21 cellular contexts compared by ENCODE assay signal in the genomic region with DNA sequence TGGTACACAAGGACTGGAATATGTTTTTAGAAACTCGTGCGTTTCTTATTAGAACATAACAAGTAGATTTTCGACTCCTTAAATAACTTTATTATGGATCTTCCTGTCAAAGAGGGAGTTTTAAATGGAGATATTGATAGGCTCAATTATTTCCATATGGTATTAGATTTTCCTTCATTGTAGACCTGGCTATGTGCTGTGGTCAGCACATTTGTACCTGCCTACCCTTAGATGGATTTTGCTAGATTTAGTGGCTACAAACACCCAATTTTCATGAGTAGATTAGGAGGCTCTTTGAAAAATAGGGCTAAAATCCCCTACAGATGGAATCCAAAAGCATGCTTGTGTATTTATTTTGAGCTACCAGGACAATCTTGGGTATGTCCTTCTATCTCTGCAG. TPM values are rescaled to one million over a fixed set of nuclear protein-coding genes. Genes with fewer than 3 reads are reported as not detected.
DNase-seq lines count a peak whose midpoint lies in the region; ATAC-seq, FAIRE-seq and TF ChIP-seq lines count a peak whose summit lies in the region.
"Had no signal": no experiment of that assay in that cellular context is flagged by ENCODE, and none has a peak within 500 bp of the region (broad histone marks: within the 10 kb centered on the region; RNA-seq: fewer than 3 reads in every experiment).

No MANE protein-coding gene starts in this region.

- in situ Hi-C loops in IMR-90 (cut with MboI; ENCODE audit: low sequenced_read_pairs): no loop called here

- no peak overlapping the region for H2BK120ac ChIP-seq in IMR-90 (ENCODE audit: low read depth, low read length)

- POLR2A ChIA-PET in A549 (lab: Yijun Ruan, JAX): no interaction called here
- POLR2A ChIA-PET in IMR-90 (lab: Charles Lee; ENCODE audit: unreplicated experiment): no interaction called here

- no peak for TF ChIP-seq RAD21 in A549 (conservative IDR thresholded peaks at IDR 0.05 in 1 of 2, IDR thresholded peaks at IDR 0.05 in 1 of 2)
- no peak for TF ChIP-seq RAD21 in IMR-90 (IDR thresholded peaks at IDR 0.05; ENCODE audit: low read length)

- no peak overlapping the region for H2AK5ac ChIP-seq in IMR-90 (ENCODE audit: low read depth, low read length)

- H3K27ac ChIP-seq in A549 (no peak overlapping the region), IMR-90 (ENCODE audit: insufficient read depth, low read length) (no peak overlapping the region), uterus (peak overlapping the region; percentile 85 to 91)
- H3K27ac ChIP-seq: BLaER1 treated with 17β-estradiol and CSF1 and Interleukin-3, amounts not matched to agents 10 nM and 100 nM; C4-2B had no signal

- no peaks in the 10 kb centered on the region for H3K9me1 ChIP-seq in IMR-90 (ENCODE audit: insufficient read depth, low read length)

- H4K91ac ChIP-seq in IMR-90 (ENCODE audit: insufficient read depth, low read depth, low read length): no peak overlapping the region

- BruUV-seq in IMR-90 (replicated peaks; lab: Mats Ljungman, UMichigan): no TSS peak

- CTCF ChIA-PET in A549 (lab: Yijun Ruan, JAX) (no interaction called here), IMR-90 (lab: Yijun Ruan, JAX) (no interaction called here)

- no peak overlapping the region for H4K5ac ChIP-seq in IMR-90 (ENCODE audit: low read depth, low read length)

- DNase-seq in A549 (ENCODE audit: low read depth in 1 of 2, low spot score in 1 of 2) (no peak), IMR-90 (no peak), uterus (no peak), hepatic stellate cell (ENCODE audit: low spot score) (no peak), NOMO-1 (lab: John Stamatoyannopoulos, UW; ENCODE audit: unreplicated experiment in 2 of 2) (no peak)
- DNase-seq: 8988T; AML-193; Caco-2; Calu3; CD4-positive, alpha-beta T cell; CD8-positive, alpha-beta T cell; DMS79 treated with DMSO at 0.1 percent for 48 hours; GF-D8 had no signal

- H3K27me3 ChIP-seq in IMR-90 (ENCODE audit: control insufficient read depth, insufficient read depth, low read length): peaks cover 5% of the 10 kb centered on the region
- no peaks in the 10 kb centered on the region for H3K27me3 ChIP-seq in uterus
- H3K27me3 ChIP-seq: BLaER1 treated with 17β-estradiol and CSF1 and Interleukin-3, amounts not matched to agents 10 nM and 100 nM had no signal

- H3K56ac ChIP-seq in IMR-90 (ENCODE audit: extremely low read depth, insufficient read depth, low read length): no peak overlapping the region

- TF ChIP-seq CTCF in A549 (IDR thresholded peaks at IDR 0.05) (no peak), IMR-90 (conservative IDR thresholded peaks at IDR 0.05; ENCODE audit: low read depth, low read length) (no peak), uterus (IDR thresholded peaks at IDR 0.05) (no peak)

- H3K14ac ChIP-seq in IMR-90 (replicated peaks; ENCODE audit: low read depth, low read length): no peak overlapping the region

- no peak overlapping the region for H3K9ac ChIP-seq in IMR-90 (ENCODE audit: low read depth, low read length)
- H3K9ac ChIP-seq: BLaER1 treated with 17β-estradiol and CSF1 and Interleukin-3, amounts not matched to agents 10 nM and 100 nM had no signal

- TF ChIP-seq POLR2A in A549 (IDR thresholded peaks at IDR 0.05; ENCODE audit: low read length) (no peak), IMR-90 (IDR thresholded peaks at IDR 0.05; ENCODE audit: low read depth, low read length) (no peak), uterus (IDR thresholded peaks at IDR 0.05) (no peak)

- H3K4me1 ChIP-seq in A549: no peaks in the 10 kb centered on the region
- no peaks in the 10 kb centered on the region for H3K4me1 ChIP-seq in IMR-90 (ENCODE audit: control insufficient read depth, insufficient read depth, low read length)
- H3K4me1 ChIP-seq in uterus: peaks cover under 1 to 8% of the 10 kb centered on the region in 2 donors

- no peaks in the 10 kb centered on the region for H4K20me1 ChIP-seq in IMR-90 (ENCODE audit: insufficient read depth, low read length)
- H4K20me1 ChIP-seq: BLaER1 treated with 17β-estradiol and CSF1 and Interleukin-3, amounts not matched to agents 10 nM and 100 nM had no signal

- H3K79me1 ChIP-seq in IMR-90 (ENCODE audit: low read depth in 1 of 2, low read length in 2 of 2): no peaks in the 10 kb centered on the region

- H3K23ac ChIP-seq in IMR-90 (ENCODE audit: low read depth, low read length): no peak overlapping the region

- H3K4me2 ChIP-seq in A549 (no peak overlapping the region), IMR-90 (ENCODE audit: low read depth, low read length) (no peak overlapping the region)
- H3K4me2 ChIP-seq: BLaER1 treated with 17β-estradiol and CSF1 and Interleukin-3, amounts not matched to agents 10 nM and 100 nM had no signal

- H2AK9ac ChIP-seq in IMR-90 (replicated peaks; ENCODE audit: low read depth, low read length, poor library complexity): no peak overlapping the region

- H3K9me3 ChIP-seq in A549 (no peaks in the 10 kb centered on the region), IMR-90 (ENCODE audit: control insufficient read depth, insufficient read depth, low read length) (no peaks in the 10 kb centered on the region), uterus (no peaks in the 10 kb centered on the region)
- H3K9me3 ChIP-seq: Caco-2 had no signal

- no peak overlapping the region for H2AFZ ChIP-seq in IMR-90 (replicated peaks; ENCODE audit: low read length, poor library complexity)

- no peak for FAIRE-seq in A549 (lab: Jason Lieb, UNC)
- FAIRE-seq: A204.1, D721Med, G401.6, GM12891, GM19239 had no signal

- ATAC-seq in A549 (no peak), IMR-90 (ENCODE audit: low read depth) (no peak)
- no peak for ATAC-seq in activated CD4-positive, CD25-positive, alpha-beta regulatory T cell treated with anti-CD3 and anti-CD28 coated beads, Interleukin-2, amount 50 U/mL, for 24 hours
- ATAC-seq: CD8-positive, alpha-beta T cell had no signal

- TF ChIP-seq EP300 in A549 (IDR thresholded peaks at IDR 0.05): no peak

- no peak overlapping the region for H2BK5ac ChIP-seq in IMR-90 (ENCODE audit: low read depth, low read length, poor library complexity, severe bottlenecking)

- dilution Hi-C loops in IMR-90 (cut with HindIII; ENCODE audit: low sequenced_read_pairs, unreplicated experiment): no loop called here

- H3K36me3 ChIP-seq in IMR-90 (ENCODE audit: control insufficient read depth, insufficient read depth, low read length) (no peaks in the 10 kb centered on the region), uterus (no peaks in the 10 kb centered on the region)
- H3K36me3 ChIP-seq: BLaER1 treated with 17β-estradiol and CSF1 and Interleukin-3, amounts not matched to agents 10 nM and 100 nM had no signal

- intact Hi-C loops in IMR-90 (cut with micrococcal nuclease): no loop called here
- intact Hi-C loops in uterus (cut with DNase I; ENCODE audit: low total_unique reads): no loop called here

- WGBS in A549 (ENCODE audit: missing lambda C conversion rate): 41% methylated on average over 3 of the region's 3 CpGs
- WGBS in IMR-90 (ENCODE audit: extremely low coverage in 2 of 2, insufficient read length in 1 of 2), 2 experiments: no CpG with 5 or more reads among the region's 3 CpGs

- no peak overlapping the region for H4K8ac ChIP-seq in IMR-90 (ENCODE audit: low read depth in 2 of 2, low read length in 2 of 2)

- H3K4ac ChIP-seq in IMR-90 (ENCODE audit: low read depth, low read length): no peak overlapping the region

- no peak overlapping the region for H3K18ac ChIP-seq in IMR-90 (ENCODE audit: low read depth, low read length)

- H3K4me3 ChIP-seq in A549 (no peak overlapping the region), IMR-90 (ENCODE audit: insufficient read depth, low read depth, low read length) (no peak overlapping the region), uterus (no peak overlapping the region)
- H3K4me3 ChIP-seq: BLaER1 treated with 17β-estradiol and CSF1 and Interleukin-3, amounts not matched to agents 10 nM and 100 nM had no signal

- H2BK15ac ChIP-seq in IMR-90 (ENCODE audit: low read depth, low read length): no peak overlapping the region

- H2BK20ac ChIP-seq in IMR-90 (ENCODE audit: low read depth, low read length): no peak overlapping the region

TF ChIP-seq in A549, 52 proteins besides CTCF, POLR2A, EP300 and RAD21:
- TF ChIP-seq RFX5 (IDR thresholded peaks at IDR 0.05): no peak
- peak; percentile 74 for TF ChIP-seq MAFK (IDR thresholded peaks at IDR 0.05; ENCODE audit: partially characterized antibody)

TF ChIP-seq in IMR-90, 13 proteins besides CTCF, POLR2A, EP300 and RAD21:
- TF ChIP-seq MAFK (IDR thresholded peaks at IDR 0.05; ENCODE audit: low read depth, low read length) (peak; percentile 72), SMC3 (IDR thresholded peaks at IDR 0.05; ENCODE audit: low read depth, low read length) (no peak)

RNA-seq across cellular contexts. Expression of a gene that starts 41.4 kb away (rescaled TPM):
- polyA plus RNA-seq in A549 (2011; rRNA removed) (0.16 TPM in 1 of 2 replicates, not detected in the other), A549 (2017; fragmentation: RNase III; extraction: RNeasy Plus Mini Kit Qiagen cat#74134 plus additional on column Dnase treatment) (0.09 to 0.17 TPM (median 0.15 TPM) in 3 replicates), IMR-90 (2012; rRNA removed) (0.15 and 0.30 TPM in 2 replicates)
- 0.73 and 0.94 TPM in 2 replicates for polyA plus RNA-seq in A549 (2012; cell fraction: cytosol; rRNA removed)
- polyA plus RNA-seq in A549 (2012; cell fraction: nucleus; rRNA removed): 1.2 and 1.4 TPM in 2 replicates
- polyA minus RNA-seq in A549 (2011; rRNA and poly(A)+ RNA removed): not detected in 2 replicates
- total RNA-seq in IMR-90 (2012; rRNA removed) (not detected in 2 replicates), uterus (10 to 100 TPM in 3 of 4 donors, under 1 TPM in 1; 0.88 to 91.2 (median 15.3) TPM)
- polyA plus RNA-seq in IMR-90 (2012; cell fraction: cytosol; rRNA removed): 0.56 and 1.0 TPM in 2 replicates
- 0.56 and 1.8 TPM in 2 replicates for polyA plus RNA-seq in IMR-90 (2012; cell fraction: nucleus; rRNA removed; ENCODE audit: low replicate concordance)

Comparison
In these comparisons a context has a peak if more than half of its experiments do, and no peak if none do; other contexts are left out.
1. H3K27ac ChIP-seq: peak in uterus (2 of 2); none in A549 (0 of 2) and IMR-90 (single experiment).